ENCODE assay signal across 26 cellular contexts in the genomic region with DNA sequence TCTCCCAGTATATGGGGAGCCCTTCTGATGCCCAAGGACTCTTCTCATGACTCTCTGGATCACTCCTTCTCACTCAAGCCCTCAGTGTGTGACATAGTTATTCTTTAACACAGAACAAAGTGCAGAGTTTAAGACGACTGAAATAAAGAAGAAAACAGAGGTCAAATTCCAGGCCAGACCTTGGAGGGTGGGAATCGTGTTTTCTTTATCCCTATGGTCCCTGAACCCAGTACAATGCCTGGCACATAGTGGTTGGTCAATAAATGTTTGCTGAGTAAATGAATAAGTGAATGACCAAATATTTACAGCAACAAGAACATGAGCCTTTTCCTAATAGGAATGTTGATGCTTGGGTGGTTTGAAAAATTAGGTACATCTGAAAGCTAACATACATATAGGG. TPM values are rescaled to one million over a fixed set of nuclear protein-coding genes. Genes with fewer than 3 reads are reported as not detected.
"Had no signal": no experiment of that assay in that cellular context is flagged by ENCODE, and none has a peak within 500 bp of the region (broad histone marks: within the 10 kb centered on the region; RNA-seq: fewer than 3 reads in every experiment).

No MANE protein-coding gene starts in this region.

- H3K27ac ChIP-seq: coronary artery, gastrocnemius medialis, ovary, suprapubic skin, transverse colon, upper lobe of right lung, uterus had no signal

- H3K27me3 Mint-ChIP-seq: effector memory CD8-positive, alpha-beta T cell; memory B cell; stimulated activated naive CD8-positive, alpha-beta T cell treated with anti-CD3 and anti-CD28 coated beads, Interleukin-15, amount 100 ng/mL, for 72 hours had no signal

- H3K27ac Mint-ChIP-seq: effector memory CD8-positive, alpha-beta T cell; memory B cell; mesothelial cell of epicardium; naive thymus-derived CD8-positive, alpha-beta T cell; stimulated activated naive CD8-positive, alpha-beta T cell treated with anti-CD3 and anti-CD28 coated beads, Interleukin-15, amount 100 ng/mL, for 72 hours had no signal

- H3K36me3 ChIP-seq: gastrocnemius medialis, ovary, suprapubic skin, transverse colon, uterus had no signal

- H3K4me3 Mint-ChIP-seq: effector memory CD8-positive, alpha-beta T cell; memory B cell; mesothelial cell of epicardium; naive thymus-derived CD8-positive, alpha-beta T cell; stimulated activated naive CD8-positive, alpha-beta T cell treated with anti-CD3 and anti-CD28 coated beads, Interleukin-15, amount 100 ng/mL, for 72 hours had no signal

- H3K27me3 ChIP-seq: gastrocnemius medialis, ovary, suprapubic skin, transverse colon, upper lobe of right lung, uterus had no signal

- H3K9me3 ChIP-seq: gastrocnemius medialis, ovary, suprapubic skin, transverse colon, upper lobe of right lung, uterus had no signal

- H3K4me1 Mint-ChIP-seq: memory B cell; stimulated activated naive CD8-positive, alpha-beta T cell treated with anti-CD3 and anti-CD28 coated beads, Interleukin-15, amount 100 ng/mL, for 72 hours had no signal

- ATAC-seq: effector memory CD8-positive, alpha-beta T cell; gastrocnemius medialis; left lobe of liver; naive thymus-derived CD8-positive, alpha-beta T cell; sciatic nerve; stimulated activated naive CD8-positive, alpha-beta T cell treated with anti-CD3 and anti-CD28 coated beads, Interleukin-15, amount 100 ng/mL, for 72 hours; upper lobe of right lung had no signal

- H3K4me1 ChIP-seq: gastrocnemius medialis, suprapubic skin, transverse colon, upper lobe of right lung, uterus had no signal

- H3K4me3 ChIP-seq: coronary artery, gastrocnemius medialis, lung, ovary, suprapubic skin, transverse colon, upper lobe of right lung, uterus had no signal

- H3K36me3 Mint-ChIP-seq: mesothelial cell of epicardium had no signal

- H3K9me3 Mint-ChIP-seq: effector memory CD8-positive, alpha-beta T cell; memory B cell; mesothelial cell of epicardium; stimulated activated naive CD8-positive, alpha-beta T cell treated with anti-CD3 and anti-CD28 coated beads, Interleukin-15, amount 100 ng/mL, for 72 hours had no signal

- DNase-seq: dermis blood vessel endothelial cell; effector memory CD8-positive, alpha-beta T cell; foreskin fibroblast; gastrocnemius medialis; head of caudate nucleus; naive thymus-derived CD8-positive, alpha-beta T cell; occipital lobe; ovary; posterior cingulate gyrus; stimulated activated CD4-positive, alpha-beta T cell treated with anti-CD3 and anti-CD28 coated beads, Interleukin-4, amount 100 ng/mL, for 4 hours; stimulated activated naive CD4-positive, alpha-beta T cell; stimulated activated naive CD8-positive, alpha-beta T cell treated with anti-CD3 and anti-CD28 coated beads, Interleukin-15, amount 100 ng/mL, for 72 hours; transverse colon; upper lobe of right lung; uterus had no signal

RNA-seq across cellular contexts. Expression of a gene that starts 28.8 kb away (rescaled TPM):
- total RNA-seq: dermis blood vessel endothelial cell; gastrocnemius medialis; glomerular endothelial cell; left lobe of liver; liver; mesothelial cell of epicardium; myocyte; naive thymus-derived CD8-positive, alpha-beta T cell; upper lobe of right lung had no signal
- polyA plus RNA-seq: naive thymus-derived CD8-positive, alpha-beta T cell; neural cell had no signal
